8 cellular contexts compared by ENCODE assay signal in genomic region chr9:32526707-32527048, GRCh38. TPM values are rescaled to one million over a fixed set of nuclear protein-coding genes. Genes with fewer than 3 reads are reported as not detected.
DNase-seq lines count a peak whose midpoint lies in the region; ATAC-seq and TF ChIP-seq lines count a peak whose summit lies in the region.

No MANE protein-coding gene starts in this region.

- no peak for TF ChIP-seq CTCF in GM10248 (IDR thresholded peaks at IDR 0.05; ENCODE audit: control extremely low read depth, extremely low read depth, low read depth, missing control alignments)

- POLR2A ChIA-PET in HEK293T (lab: Yijun Ruan, JAX) (interaction anchor here (1.4 kb wide), 2 partner anchors 25 to 142 kb away, joined by 3 to 7 read pairs; partner anchors contain the start of genes ACO1 and SMIM27), GM10248 (lab: Yijun Ruan, JAX) (no interaction called here)
- POLR2A ChIA-PET in activated CD8-positive, alpha-beta T cell treated with anti-CD3 and anti-CD28 coated beads, Interleukin-2, amount 10 ng/mL, durations not matched to agents 7 days and 5 days (lab: Charles Lee): interaction anchor here (1.5 to 3.7 kb wide), 4 partner anchors 18 to 498 kb away, joined by 3 to 44 read pairs (median 13); partner anchors contain the start of genes DNAJA1, SMIM27 and TOPORS

- H3K36me3 Mint-ChIP-seq in activated CD8-positive, alpha-beta T cell treated with anti-CD3 and anti-CD28 coated beads, Interleukin-2, amount 10 ng/mL, durations not matched to agents 7 days and 5 days (ENCODE audit: low read depth): peaks cover 36% of the 10 kb centered on the region
- H3K36me3 Mint-ChIP-seq in stimulated activated effector memory CD8-positive, alpha-beta T cell treated with anti-CD3 and anti-CD28 coated beads, Interleukin-12 subunit alpha, Interleukin-12 subunit beta, amount 100 ng/mL, for 72 hours: peaks cover 5% of the 10 kb centered on the region

- H3K4me1 Mint-ChIP-seq in activated CD8-positive, alpha-beta T cell treated with anti-CD3 and anti-CD28 coated beads, Interleukin-2, amount 10 ng/mL, durations not matched to agents 7 days and 5 days (ENCODE audit: low read depth): peaks cover 52% of the 10 kb centered on the region
- peaks cover 30% of the 10 kb centered on the region for H3K4me1 Mint-ChIP-seq in stimulated activated effector memory CD8-positive, alpha-beta T cell treated with anti-CD3 and anti-CD28 coated beads, Interleukin-12 subunit alpha, Interleukin-12 subunit beta, amount 100 ng/mL, for 72 hours

- peak overlapping the region; percentile 96 for H3K27ac Mint-ChIP-seq in activated CD8-positive, alpha-beta T cell treated with anti-CD3 and anti-CD28 coated beads, Interleukin-2, amount 10 ng/mL, durations not matched to agents 7 days and 5 days
- peak overlapping the region; percentile 93 for H3K27ac Mint-ChIP-seq in stimulated activated effector memory CD8-positive, alpha-beta T cell treated with anti-CD3 and anti-CD28 coated beads, Interleukin-12 subunit alpha, Interleukin-12 subunit beta, amount 100 ng/mL, for 72 hours

- ATAC-seq in activated CD8-positive, alpha-beta T cell treated with anti-CD3 and anti-CD28 coated beads, Interleukin-2, amount 10 ng/mL, durations not matched to agents 7 days and 5 days: no peak
- ATAC-seq in stimulated activated effector memory CD8-positive, alpha-beta T cell treated with anti-CD3 and anti-CD28 coated beads, Interleukin-12 subunit alpha, Interleukin-12 subunit beta, amount 100 ng/mL, for 72 hours: no peak
- no peak for ATAC-seq in GM21737 (IDR thresholded peaks at IDR 0.05; ENCODE audit: unreplicated experiment)

- H3K4me3 ChIP-seq in iPS-11a (ENCODE audit: low read depth, low read length): peak overlapping the region; percentile 71

- no peak for DNase-seq in HEK293T (ENCODE audit: extremely low spot score)
- no peak for DNase-seq in activated CD8-positive, alpha-beta T cell treated with anti-CD3 and anti-CD28 coated beads, Interleukin-2, amount 10 ng/mL, durations not matched to agents 7 days and 5 days
- DNase-seq in stimulated activated effector memory CD8-positive, alpha-beta T cell treated with anti-CD3 and anti-CD28 coated beads, Interleukin-12 subunit alpha, Interleukin-12 subunit beta, amount 100 ng/mL, for 72 hours (ENCODE audit: low spot score in 2 of 2): no peak
- no peak for DNase-seq in kidney glomerular epithelial cell (lab: John Stamatoyannopoulos, UW)
- no peak for DNase-seq in NCI-H345 (lab: John Stamatoyannopoulos, UW)
- no peak for DNase-seq in GM10248 (ENCODE audit: extremely low spot score)

- H3K9me3 Mint-ChIP-seq in activated CD8-positive, alpha-beta T cell treated with anti-CD3 and anti-CD28 coated beads, Interleukin-2, amount 10 ng/mL, durations not matched to agents 7 days and 5 days (ENCODE audit: insufficient read depth): peaks cover 4% of the 10 kb centered on the region
- H3K9me3 Mint-ChIP-seq in stimulated activated effector memory CD8-positive, alpha-beta T cell treated with anti-CD3 and anti-CD28 coated beads, Interleukin-12 subunit alpha, Interleukin-12 subunit beta, amount 100 ng/mL, for 72 hours: no peaks in the 10 kb centered on the region

- H3K4me3 Mint-ChIP-seq in activated CD8-positive, alpha-beta T cell treated with anti-CD3 and anti-CD28 coated beads, Interleukin-2, amount 10 ng/mL, durations not matched to agents 7 days and 5 days: peak overlapping the region; percentile 98
- H3K4me3 Mint-ChIP-seq in stimulated activated effector memory CD8-positive, alpha-beta T cell treated with anti-CD3 and anti-CD28 coated beads, Interleukin-12 subunit alpha, Interleukin-12 subunit beta, amount 100 ng/mL, for 72 hours: peak overlapping the region; percentile 93

- CTCF ChIA-PET in HEK293T (lab: Yijun Ruan, JAX): interaction anchor here (0.6 to 2.8 kb wide), 5 partner anchors 11 to 540 kb away, joined by 3 to 18 read pairs (median 5); no protein-coding TSS in a partner anchor
- CTCF ChIA-PET in activated CD8-positive, alpha-beta T cell treated with anti-CD3 and anti-CD28 coated beads, Interleukin-2, amount 10 ng/mL, durations not matched to agents 7 days and 5 days (lab: Charles Lee): interaction anchor here (0.6 to 3.0 kb wide), 15 partner anchors 9 to 433 kb away, joined by 3 to 53 read pairs (median 4); partner anchors contain the start of genes ACO1, NDUFB6 and SMIM27
- CTCF ChIA-PET in GM10248 (lab: Yijun Ruan, JAX): interaction anchor here (0.6 to 3.1 kb wide), 10 partner anchors 9 to 442 kb away, joined by 3 to 31 read pairs (median 5); partner anchors contain the start of gene ACO1

- no peaks in the 10 kb centered on the region for H3K27me3 Mint-ChIP-seq in activated CD8-positive, alpha-beta T cell treated with anti-CD3 and anti-CD28 coated beads, Interleukin-2, amount 10 ng/mL, durations not matched to agents 7 days and 5 days (ENCODE audit: low read depth)

TF ChIP-seq in HEK293T, 16 proteins besides CTCF, POLR2A, EP300 and RAD21:
- TF ChIP-seq L3MBTL2 (conservative IDR thresholded peaks at IDR 0.05) (no peak), NFRKB (IDR thresholded peaks at IDR 0.05) (no peak), SUZ12 (IDR thresholded peaks at IDR 0.05) (no peak), HDGF (IDR thresholded peaks at IDR 0.05; ENCODE audit: borderline replicate concordance) (no peak), ZNF384 (IDR thresholded peaks at IDR 0.05) (peak; percentile 77; the same call in 1 of the 2 replicates)

RNA-seq across cellular contexts. Expression of gene RIGI, which starts 0.7 kb away (rescaled TPM):
- 10 to 100 TPM; 19.2 to 19.6 TPM for total RNA-seq in activated CD8-positive, alpha-beta T cell treated with anti-CD3 and anti-CD28 coated beads, Interleukin-2, amount 10 ng/mL, durations not matched to agents 7 days and 5 days

RNA-seq across cellular contexts. Expression of gene SMIM27, which starts 25.4 kb away (rescaled TPM):
- 10 to 100 TPM; 15.6 to 17.1 TPM for total RNA-seq in activated CD8-positive, alpha-beta T cell treated with anti-CD3 and anti-CD28 coated beads, Interleukin-2, amount 10 ng/mL, durations not matched to agents 7 days and 5 days

RNA-seq across cellular contexts. Expression of gene TOPORS, which starts 25.7 kb away (rescaled TPM):
- 10 to 100 TPM; 11.9 to 12.0 TPM for total RNA-seq in activated CD8-positive, alpha-beta T cell treated with anti-CD3 and anti-CD28 coated beads, Interleukin-2, amount 10 ng/mL, durations not matched to agents 7 days and 5 days

RNA-seq across cellular contexts. Expression of gene NDUFB6, which starts 46.3 kb away (rescaled TPM):
- 10 to 100 TPM; 47.5 to 57.7 TPM for total RNA-seq in activated CD8-positive, alpha-beta T cell treated with anti-CD3 and anti-CD28 coated beads, Interleukin-2, amount 10 ng/mL, durations not matched to agents 7 days and 5 days
